Comparison of ENCODE assay signal across 26 cellular contexts in the genomic region with DNA sequence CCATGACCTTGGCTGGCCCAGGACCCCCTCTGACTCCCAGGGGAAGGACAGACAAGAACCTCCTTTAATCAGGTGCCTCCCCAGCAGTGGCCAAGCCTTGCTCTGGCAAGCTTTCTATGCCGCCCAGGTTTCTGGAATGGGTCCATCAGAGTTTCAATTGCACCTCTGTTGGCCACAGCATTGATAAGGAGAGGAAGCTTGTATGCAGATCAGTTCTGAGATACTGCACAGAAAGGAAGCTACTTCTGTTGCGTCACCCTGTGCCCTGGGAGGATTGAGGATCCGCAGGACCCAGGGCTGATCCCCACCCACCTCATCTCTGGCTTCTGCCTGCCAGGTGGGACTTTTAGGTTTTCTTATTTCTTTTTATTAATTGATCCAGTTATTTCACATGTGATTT.
"Had no signal": no experiment of that assay in that cellular context is flagged by ENCODE, and none has a peak within 500 bp of the region (broad histone marks: within the 10 kb centered on the region; RNA-seq: fewer than 3 reads in every experiment).

No MANE protein-coding gene starts in this region.

- H3K27ac ChIP-seq: body of pancreas, colonic mucosa, gastroesophageal sphincter, heart right ventricle, thyroid gland had no signal

- H3K36me3 ChIP-seq: colonic mucosa, gastroesophageal sphincter, heart right ventricle, thyroid gland had no signal

- H3K36me3 Mint-ChIP-seq: activated CD8-positive, alpha-beta memory T cell treated with anti-CD3 and anti-CD28 coated beads, Interleukin-2, amount 10 ng/mL, durations not matched to agents 7 days and 5 days; activated naive CD8-positive, alpha-beta T cell treated with anti-CD3 and anti-CD28 coated beads, Interleukin-2, amount 10 ng/mL, durations not matched to agents 7 days and 5 days; immature natural killer cell; memory B cell had no signal

- H3K9me3 ChIP-seq: colonic mucosa, mucosa of descending colon, thyroid gland had no signal

- H3K4me1 Mint-ChIP-seq: activated CD4-positive, alpha-beta memory T cell treated with anti-CD3 and anti-CD28 coated beads, Interleukin-2, amount 10 ng/mL, durations not matched to agents 7 days and 5 days; activated CD8-positive, alpha-beta memory T cell treated with anti-CD3 and anti-CD28 coated beads, Interleukin-2, amount 10 ng/mL, durations not matched to agents 7 days and 5 days; activated naive CD8-positive, alpha-beta T cell treated with anti-CD3 and anti-CD28 coated beads, Interleukin-2, amount 10 ng/mL, durations not matched to agents 7 days and 5 days; immature natural killer cell; memory B cell; naive B cell had no signal

- DNase-seq: activated CD4-positive, alpha-beta memory T cell treated with anti-CD3 and anti-CD28 coated beads, Interleukin-2, amount 10 ng/mL, durations not matched to agents 7 days and 5 days; activated CD4-positive, alpha-beta T cell treated with anti-CD3 and anti-CD28 coated beads for 48 hours; activated CD4-positive, CD25-positive, alpha-beta regulatory T cell; activated CD8-positive, alpha-beta memory T cell treated with anti-CD3 and anti-CD28 coated beads, Interleukin-2, amount 10 ng/mL, durations not matched to agents 7 days and 5 days; activated naive CD4-positive, alpha-beta T cell treated with Interleukin-2 at 50 U/mL for 16 hours; activated naive CD8-positive, alpha-beta T cell treated with anti-CD3 and anti-CD28 coated beads, Interleukin-2, amount 10 ng/mL, durations not matched to agents 7 days and 5 days; activated T-cell treated with anti-CD3 and anti-CD28 coated beads, Interleukin-2, amount 50 U/mL, for 24 hours; body of pancreas; colonic mucosa; heart right ventricle; immature natural killer cell; kidney glomerular epithelial cell; left ventricle myocardium superior; mucosa of descending colon; naive B cell; retina; stimulated activated CD4-positive, alpha-beta T cell treated with anti-CD3 and anti-CD28 coated beads, Interleukin-12 subunit alpha, Interleukin-12 subunit beta, amount 100 ng/mL, for 4 hours; stimulated activated CD4-positive, alpha-beta T cell treated with anti-CD3 and anti-CD28 coated beads, Interleukin-1b, Interleukin-23, amount 100 ng/mL, for 48 hours; stimulated activated CD8-positive, alpha-beta memory T cell treated with anti-CD3 and anti-CD28 coated beads, Interleukin-4, amount 100 ng/mL, for 48 hours; stimulated activated naive CD4-positive, alpha-beta T cell; thyroid gland had no signal

- H3K4me3 ChIP-seq: body of pancreas, colonic mucosa, gastroesophageal sphincter, heart right ventricle, mucosa of descending colon, thyroid gland had no signal

- H3K9me3 Mint-ChIP-seq: activated CD4-positive, alpha-beta memory T cell treated with anti-CD3 and anti-CD28 coated beads, Interleukin-2, amount 10 ng/mL, durations not matched to agents 7 days and 5 days had no signal

- H3K4me3 Mint-ChIP-seq: activated CD4-positive, alpha-beta memory T cell treated with anti-CD3 and anti-CD28 coated beads, Interleukin-2, amount 10 ng/mL, durations not matched to agents 7 days and 5 days; activated CD8-positive, alpha-beta memory T cell treated with anti-CD3 and anti-CD28 coated beads, Interleukin-2, amount 10 ng/mL, durations not matched to agents 7 days and 5 days; activated naive CD8-positive, alpha-beta T cell treated with anti-CD3 and anti-CD28 coated beads, Interleukin-2, amount 10 ng/mL, durations not matched to agents 7 days and 5 days; activated T-cell treated with anti-CD3 and anti-CD28 coated beads, Interleukin-2, amount 50 U/mL, for 24 hours; immature natural killer cell; memory B cell; neural crest cell; T-helper 2 cell treated with Interferon-gamma antibody and Interleukin-4, amounts not matched to agents 5 μg/mL and 100 μg/mL, for 36 hours had no signal

- H3K4me1 ChIP-seq: body of pancreas, colonic mucosa, gastroesophageal sphincter, heart right ventricle, thyroid gland had no signal

- H3K27me3 ChIP-seq: body of pancreas, colonic mucosa, thyroid gland had no signal

- H3K27me3 Mint-ChIP-seq: activated CD4-positive, alpha-beta memory T cell treated with anti-CD3 and anti-CD28 coated beads, Interleukin-2, amount 10 ng/mL, durations not matched to agents 7 days and 5 days; activated CD8-positive, alpha-beta memory T cell treated with anti-CD3 and anti-CD28 coated beads, Interleukin-2, amount 10 ng/mL, durations not matched to agents 7 days and 5 days; activated T-cell treated with anti-CD3 and anti-CD28 coated beads, Interleukin-2, amount 50 U/mL, for 24 hours had no signal

- ATAC-seq: activated CD8-positive, alpha-beta memory T cell treated with anti-CD3 and anti-CD28 coated beads, Interleukin-2, amount 10 ng/mL, durations not matched to agents 7 days and 5 days; body of pancreas; gastroesophageal sphincter; heart right ventricle; left ventricle myocardium superior; mucosa of descending colon had no signal

- H3K27ac Mint-ChIP-seq: activated CD4-positive, alpha-beta memory T cell treated with anti-CD3 and anti-CD28 coated beads, Interleukin-2, amount 10 ng/mL, durations not matched to agents 7 days and 5 days; activated CD8-positive, alpha-beta memory T cell treated with anti-CD3 and anti-CD28 coated beads, Interleukin-2, amount 10 ng/mL, durations not matched to agents 7 days and 5 days; activated naive CD8-positive, alpha-beta T cell treated with anti-CD3 and anti-CD28 coated beads, Interleukin-2, amount 10 ng/mL, durations not matched to agents 7 days and 5 days; activated T-cell treated with anti-CD3 and anti-CD28 coated beads, Interleukin-2, amount 50 U/mL, for 24 hours; activated T-helper 2 cell treated with anti-CD3 and anti-CD28 coated beads, Interferon-gamma antibody, Interleukin-2, Interleukin-4, amounts not matched to agents 10 μg/mL and 5 μg/mL and 100 μg/mL, durations not matched to agents 14 hours and 24 hours and 36 hours; immature natural killer cell; memory B cell; naive B cell; T-helper 2 cell treated with Interferon-gamma antibody and Interleukin-4, amounts not matched to agents 5 μg/mL and 100 μg/mL, for 36 hours had no signal
